12 cellular contexts compared by ENCODE assay signal in the genomic region with DNA sequence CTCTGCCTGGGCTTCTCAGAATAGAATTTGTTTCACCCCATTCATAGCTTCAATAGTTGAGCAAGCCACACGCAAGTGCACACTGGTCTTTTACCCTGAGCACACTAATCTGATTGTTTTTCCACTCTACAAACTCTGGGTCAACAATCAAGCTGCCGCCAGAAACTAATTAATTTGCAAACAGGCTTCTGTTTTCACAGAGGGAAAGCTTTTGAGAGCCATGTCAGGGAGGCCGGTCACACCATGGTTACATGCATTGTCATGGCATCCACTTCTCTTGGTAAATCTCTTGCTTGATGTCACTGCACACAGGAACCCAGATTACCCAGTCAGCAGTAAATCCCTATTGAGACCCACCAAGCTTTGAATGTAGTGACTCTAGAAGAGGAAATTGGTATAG.
A peak's percentile ranks its signal among the peaks of the same experiment; 100 is the strongest.
DNase-seq lines count a peak whose midpoint lies in the region; ATAC-seq, FAIRE-seq and TF ChIP-seq lines count a peak whose summit lies in the region.
"Had no signal": no experiment of that assay in that cellular context is flagged by ENCODE, and none has a peak within 500 bp of the region (broad histone marks: within the 10 kb centered on the region; RNA-seq: fewer than 3 reads in every experiment).

No MANE protein-coding gene starts in this region.

- H3K9ac ChIP-seq in HUES48 (ENCODE audit: low read depth, low read length) (no peak overlapping the region), endocrine pancreas (ENCODE audit: control insufficient read depth, insufficient read depth, low read length) (no peak overlapping the region)

- no peaks in the 10 kb centered on the region for H3K9me3 ChIP-seq in HUES48 (ENCODE audit: control insufficient read depth, insufficient read depth, low read length)
- no peaks in the 10 kb centered on the region for H3K9me3 ChIP-seq in endocrine pancreas (ENCODE audit: control insufficient read depth, low read length)
- H3K9me3 ChIP-seq: suprapubic skin had no signal

- ATAC-seq in activated CD4-positive, CD25-positive, alpha-beta regulatory T cell treated with anti-CD3 and anti-CD28 coated beads, Interleukin-2, amount 50 U/mL, for 24 hours = no peak
- ATAC-seq: CD8-positive, alpha-beta T cell had no signal

- DNase-seq in NCI-H69 (lab: John Stamatoyannopoulos, UW) (peak; percentile 97), progenitor cell of endocrine pancreas (ENCODE audit: low spot score, unreplicated experiment) (no peak), frontal cortex (ENCODE audit: low spot score in 2 of 2) (no peak)
- no peak for DNase-seq in stimulated activated CD4-positive, alpha-beta T cell treated with anti-CD3 and anti-CD28 coated beads, Interleukin-1b, Interleukin-23, amount 100 ng/mL, for 48 hours
- DNase-seq: activated naive CD8-positive, alpha-beta T cell treated with anti-CD3 and anti-CD28 coated beads, Interleukin-2, amount 10 ng/mL, durations not matched to agents 7 days and 5 days; CD8-positive, alpha-beta T cell; KG1 had no signal

- H3K36me3 ChIP-seq in HUES48 (ENCODE audit: control insufficient read depth, insufficient read depth, low read length) = peaks cover 17% of the 10 kb centered on the region
- H3K36me3 ChIP-seq in endocrine pancreas (ENCODE audit: control insufficient read depth, insufficient read depth, low read length) = no peaks in the 10 kb centered on the region
- H3K36me3 ChIP-seq: suprapubic skin had no signal

- no peaks in the 10 kb centered on the region for H3K27me3 ChIP-seq in HUES48 (ENCODE audit: control insufficient read depth, insufficient read depth, low read length)
- no peaks in the 10 kb centered on the region for H3K27me3 ChIP-seq in endocrine pancreas (ENCODE audit: control insufficient read depth, insufficient read depth, low read length)
- H3K27me3 ChIP-seq: suprapubic skin had no signal

- FAIRE-seq in frontal cortex (lab: Jason Lieb, UNC) = no peak

- H3K36me3 Mint-ChIP-seq in progenitor cell of endocrine pancreas (ENCODE audit: insufficient read depth) = peaks cover 2% of the 10 kb centered on the region
- H3K36me3 Mint-ChIP-seq: activated naive CD8-positive, alpha-beta T cell treated with anti-CD3 and anti-CD28 coated beads, Interleukin-2, amount 10 ng/mL, durations not matched to agents 7 days and 5 days; CD8-positive, alpha-beta T cell had no signal

- H3K4me1 ChIP-seq in HUES48 (ENCODE audit: control insufficient read depth, insufficient read depth, low read length) (peaks cover 6% of the 10 kb centered on the region), endocrine pancreas (ENCODE audit: control insufficient read depth, insufficient read depth, low read length) (no peaks in the 10 kb centered on the region)
- H3K4me1 ChIP-seq: suprapubic skin had no signal

- no peaks in the 10 kb centered on the region for H3K9me3 Mint-ChIP-seq in progenitor cell of endocrine pancreas (ENCODE audit: low read depth)
- H3K9me3 Mint-ChIP-seq: CD8-positive, alpha-beta T cell; dendritic cell treated with granulocyte-macrophage colony-stimulating factor and Interleukin-4, amounts not matched to agents 40 ng/mL and 50 ng/mL, for 4 days had no signal

- no peaks in the 10 kb centered on the region for H3K27me3 Mint-ChIP-seq in progenitor cell of endocrine pancreas
- H3K27me3 Mint-ChIP-seq: activated naive CD8-positive, alpha-beta T cell treated with anti-CD3 and anti-CD28 coated beads, Interleukin-2, amount 10 ng/mL, durations not matched to agents 7 days and 5 days; dendritic cell treated with granulocyte-macrophage colony-stimulating factor and Interleukin-4, amounts not matched to agents 40 ng/mL and 50 ng/mL, for 4 days had no signal

- H3K4me1 Mint-ChIP-seq in progenitor cell of endocrine pancreas (ENCODE audit: low read depth) = peaks cover 18% of the 10 kb centered on the region
- H3K4me1 Mint-ChIP-seq: activated naive CD8-positive, alpha-beta T cell treated with anti-CD3 and anti-CD28 coated beads, Interleukin-2, amount 10 ng/mL, durations not matched to agents 7 days and 5 days had no signal

- no peak overlapping the region for H3K4me3 Mint-ChIP-seq in progenitor cell of endocrine pancreas (ENCODE audit: low read depth)
- H3K4me3 Mint-ChIP-seq: activated naive CD8-positive, alpha-beta T cell treated with anti-CD3 and anti-CD28 coated beads, Interleukin-2, amount 10 ng/mL, durations not matched to agents 7 days and 5 days; CD8-positive, alpha-beta T cell; dendritic cell treated with granulocyte-macrophage colony-stimulating factor and Interleukin-4, amounts not matched to agents 40 ng/mL and 50 ng/mL, for 4 days had no signal

- H3K27ac ChIP-seq in HUES48 (ENCODE audit: low read depth, low read length) = peak overlapping the region; percentile 52
- H3K27ac ChIP-seq: suprapubic skin had no signal

- H3K4me3 ChIP-seq in HUES48 (ENCODE audit: low read depth, low read length) (no peak overlapping the region), endocrine pancreas (ENCODE audit: control insufficient read depth, insufficient read depth, low read length) (peak overlapping the region; percentile 52)
- H3K4me3 ChIP-seq: suprapubic skin had no signal

- H3K27ac Mint-ChIP-seq in progenitor cell of endocrine pancreas = peak overlapping the region; percentile 74
- H3K27ac Mint-ChIP-seq: activated naive CD8-positive, alpha-beta T cell treated with anti-CD3 and anti-CD28 coated beads, Interleukin-2, amount 10 ng/mL, durations not matched to agents 7 days and 5 days; CD8-positive, alpha-beta T cell; dendritic cell treated with granulocyte-macrophage colony-stimulating factor and Interleukin-4, amounts not matched to agents 40 ng/mL and 50 ng/mL, for 4 days had no signal

- no peak for TF ChIP-seq CTCF in progenitor cell of endocrine pancreas (IDR thresholded peaks at IDR 0.05; ENCODE audit: unreplicated experiment)
